Comparison of ENCODE assay signal across 10 cellular contexts in genomic region chr5:176596689-176597416, GRCh38. TPM values are rescaled to one million over a fixed set of nuclear protein-coding genes. Genes with fewer than 3 reads are reported as not detected.
A peak's percentile ranks its signal among the peaks of the same experiment; 100 is the strongest.
DNase-seq lines count a peak whose midpoint lies in the region; ATAC-seq and TF ChIP-seq lines count a peak whose summit lies in the region.
"Had no signal": no experiment of that assay in that cellular context is flagged by ENCODE, and none has a peak within 500 bp of the region (broad histone marks: within the 10 kb centered on the region; RNA-seq: fewer than 3 reads in every experiment).

No MANE protein-coding gene starts in this region.

- DNase-seq in HL-60 (ENCODE audit: low read depth in 1 of 2, low spot score in 1 of 2): peak; percentile 37 to 58
- DNase-seq in activated T-helper 2 cell treated with anti-CD3 and anti-CD28 coated beads, Interferon-gamma antibody, Interleukin-2, Interleukin-4, amounts not matched to agents 10 μg/mL and 5 μg/mL and 100 μg/mL, durations not matched to agents 14 hours and 24 hours and 36 hours (ENCODE audit: low spot score): peak; percentile 52
- peak in 1 of 2 donors; percentile 38 for DNase-seq in heart right ventricle
- DNase-seq in stimulated activated CD4-positive, alpha-beta T cell treated with anti-CD3 and anti-CD28 coated beads, Interleukin-1b, Interleukin-23, amount 100 ng/mL, for 24 hours (ENCODE audit: low read depth in 4 of 4, low spot score in 1 of 4): peak in 3 of 4 experiments; percentile 31 to 53 (median 46)
- no peak for DNase-seq in NCI-H446 treated with DMSO at 0.1 percent for 48 hours (lab: John Stamatoyannopoulos, UW)
- DNase-seq in amygdala (lab: John Stamatoyannopoulos, UW): no peak
- no peak for DNase-seq in DMS 273 treated with DMSO at 0.1 percent for 48 hours (lab: John Stamatoyannopoulos, UW)

- peak overlapping the region; percentile 73 for H3K4me3 Mint-ChIP-seq in activated T-helper 2 cell treated with anti-CD3 and anti-CD28 coated beads, Interferon-gamma antibody, Interleukin-2, Interleukin-4, amounts not matched to agents 10 μg/mL and 5 μg/mL and 100 μg/mL, durations not matched to agents 14 hours and 24 hours and 36 hours (ENCODE audit: low read depth)

- no peak overlapping the region for H3K27ac ChIP-seq in HL-60 (replicated peaks)
- no peak overlapping the region for H3K27ac ChIP-seq in heart right ventricle

- H3K4me1 ChIP-seq in heart right ventricle: peaks cover 0 to 4% (median 0%) of the 10 kb centered on the region in 9 donors

- WGBS in heart right ventricle, 2 donors: 1 to 5% methylated on average over 84 to 98 of the region's 98 CpGs

- no peaks in the 10 kb centered on the region for H3K9me3 Mint-ChIP-seq in activated T-helper 2 cell treated with anti-CD3 and anti-CD28 coated beads, Interferon-gamma antibody, Interleukin-2, Interleukin-4, amounts not matched to agents 10 μg/mL and 5 μg/mL and 100 μg/mL, durations not matched to agents 14 hours and 24 hours and 36 hours

- H3K36me3 Mint-ChIP-seq in activated T-helper 2 cell treated with anti-CD3 and anti-CD28 coated beads, Interferon-gamma antibody, Interleukin-2, Interleukin-4, amounts not matched to agents 10 μg/mL and 5 μg/mL and 100 μg/mL, durations not matched to agents 14 hours and 24 hours and 36 hours (ENCODE audit: low read depth): no peaks in the 10 kb centered on the region

- H3K4me3 ChIP-seq in HL-60 (replicated peaks; ENCODE audit: insufficient read depth, low read length) (peak overlapping the region; percentile 36), heart right ventricle (peak overlapping the region in 9 of 10 donors; percentile 24 to 49 (median 35))

- H3K27ac Mint-ChIP-seq in activated T-helper 2 cell treated with anti-CD3 and anti-CD28 coated beads, Interferon-gamma antibody, Interleukin-2, Interleukin-4, amounts not matched to agents 10 μg/mL and 5 μg/mL and 100 μg/mL, durations not matched to agents 14 hours and 24 hours and 36 hours: no peak overlapping the region

- H3K27me3 ChIP-seq in HL-60 (ENCODE audit: insufficient read depth, poor library complexity, severe bottlenecking) (peaks cover 18% of the 10 kb centered on the region), heart right ventricle (peaks cover 0 to 34% (median 8%) of the 10 kb centered on the region in 7 donors)

- TF ChIP-seq CTCF in GM12874 (IDR thresholded peaks at IDR 0.05; ENCODE audit: insufficient read depth, low read depth, low read length): peak; percentile 31
- peak; percentile 0 for TF ChIP-seq CTCF in HL-60 (IDR thresholded peaks at IDR 0.05; ENCODE audit: insufficient read depth, low read length)
- TF ChIP-seq CTCF in heart right ventricle (IDR thresholded peaks at IDR 0.05): peak in 6 of 9 donors; percentile 8 to 48 (median 32)

- H3K36me3 ChIP-seq in heart right ventricle: no peaks in the 10 kb centered on the region

- peaks cover 4% of the 10 kb centered on the region for H3K27me3 Mint-ChIP-seq in activated T-helper 2 cell treated with anti-CD3 and anti-CD28 coated beads, Interferon-gamma antibody, Interleukin-2, Interleukin-4, amounts not matched to agents 10 μg/mL and 5 μg/mL and 100 μg/mL, durations not matched to agents 14 hours and 24 hours and 36 hours (ENCODE audit: low read depth)

- H3K9me3 ChIP-seq in heart right ventricle: no peaks in the 10 kb centered on the region

- H3K4me1 Mint-ChIP-seq in activated T-helper 2 cell treated with anti-CD3 and anti-CD28 coated beads, Interferon-gamma antibody, Interleukin-2, Interleukin-4, amounts not matched to agents 10 μg/mL and 5 μg/mL and 100 μg/mL, durations not matched to agents 14 hours and 24 hours and 36 hours (ENCODE audit: low read depth): peaks cover 2% of the 10 kb centered on the region

- ATAC-seq in heart right ventricle: peak; percentile 62 to 78 (median 68)
- ATAC-seq: HCT116 had no signal

- intact Hi-C loops in activated T-helper 2 cell treated with anti-CD3 and anti-CD28 coated beads, Interferon-gamma antibody, Interleukin-2, Interleukin-4, amounts not matched to agents 10 μg/mL and 5 μg/mL and 100 μg/mL, durations not matched to agents 14 hours and 24 hours and 36 hours (cut with micrococcal nuclease): loop anchor here (2.0 to 5.0 kb wide), 3 partner anchors 22 to 180 kb away; partner anchors contain the start of gene CLTB
- intact Hi-C loops in heart right ventricle (cut with DNase I): loop anchor here in 1 of 10 donors (10.0 kb wide), 1 partner anchor 182 kb away; the partner anchor contains the start of gene CLTB

RNA-seq across cellular contexts. Expression of gene GPRIN1, which starts 13.1 kb away (rescaled TPM):
- total RNA-seq in activated T-helper 2 cell treated with anti-CD3 and anti-CD28 coated beads, Interferon-gamma antibody, Interleukin-2, Interleukin-4, amounts not matched to agents 10 μg/mL and 5 μg/mL and 100 μg/mL, durations not matched to agents 14 hours and 24 hours and 36 hours: 3.0 and 3.6 TPM in 2 replicates
- total RNA-seq in heart right ventricle: 1 to 10 TPM in 1 of 10 donors, under 1 TPM in 9; 0.06 to 1.0 (median 0.38) TPM
- under 1 TPM; 0.22 to 0.26 TPM for polyA plus RNA-seq in heart right ventricle

RNA-seq across cellular contexts. Expression of gene SNCB, which starts 33.5 kb away (rescaled TPM):
- not detected in 2 replicates for total RNA-seq in activated T-helper 2 cell treated with anti-CD3 and anti-CD28 coated beads, Interferon-gamma antibody, Interleukin-2, Interleukin-4, amounts not matched to agents 10 μg/mL and 5 μg/mL and 100 μg/mL, durations not matched to agents 14 hours and 24 hours and 36 hours
- total RNA-seq in heart right ventricle: under 1 TPM in 2 of 10 donors, not detected in 8; 0.35 to 0.39 TPM
- polyA plus RNA-seq in heart right ventricle: not detected
- total RNA-seq: kidney epithelial cell had no signal

RNA-seq across cellular contexts. Expression of gene EIF4E1B, which starts 33.6 kb away (rescaled TPM):
- total RNA-seq in activated T-helper 2 cell treated with anti-CD3 and anti-CD28 coated beads, Interferon-gamma antibody, Interleukin-2, Interleukin-4, amounts not matched to agents 10 μg/mL and 5 μg/mL and 100 μg/mL, durations not matched to agents 14 hours and 24 hours and 36 hours: not detected in 2 replicates
- total RNA-seq in heart right ventricle: not detected
- not detected for polyA plus RNA-seq in heart right ventricle
- total RNA-seq: kidney epithelial cell had no signal

RNA-seq across cellular contexts. Expression of gene CDHR2, which starts 47.7 kb away (rescaled TPM):
- 0.30 and 0.64 TPM in 2 replicates for total RNA-seq in activated T-helper 2 cell treated with anti-CD3 and anti-CD28 coated beads, Interferon-gamma antibody, Interleukin-2, Interleukin-4, amounts not matched to agents 10 μg/mL and 5 μg/mL and 100 μg/mL, durations not matched to agents 14 hours and 24 hours and 36 hours
- total RNA-seq in heart right ventricle: under 1 TPM in 2 of 10 donors, not detected in 8; 0.19 to 0.22 TPM
- polyA plus RNA-seq in heart right ventricle: under 1 TPM in 1 of 2 donors, not detected in 1; 0.03 TPM

RNA-seq across cellular contexts. Expression of gene TSPAN17, which starts 50.4 kb away (rescaled TPM):
- 32.7 and 33.9 TPM in 2 replicates for total RNA-seq in activated T-helper 2 cell treated with anti-CD3 and anti-CD28 coated beads, Interferon-gamma antibody, Interleukin-2, Interleukin-4, amounts not matched to agents 10 μg/mL and 5 μg/mL and 100 μg/mL, durations not matched to agents 14 hours and 24 hours and 36 hours
- 10 to 100 TPM; 20.8 to 48.3 (median 27.3) TPM for total RNA-seq in heart right ventricle
- polyA plus RNA-seq in heart right ventricle: 10 to 100 TPM; 13.2 to 27.6 TPM

Comparison
In these comparisons a context has a peak if more than half of its experiments do, and no peak if none do; other contexts are left out.
1. DNase-seq: peak in HL-60 (2 of 2), activated T-helper 2 cell treated with anti-CD3 and anti-CD28 coated beads, Interferon-gamma antibody, Interleukin-2, Interleukin-4, amounts not matched to agents 10 μg/mL and 5 μg/mL and 100 μg/mL, durations not matched to agents 14 hours and 24 hours and 36 hours (single experiment) and stimulated activated CD4-positive, alpha-beta T cell treated with anti-CD3 and anti-CD28 coated beads, Interleukin-1b, Interleukin-23, amount 100 ng/mL, for 24 hours (3 of 4); none in NCI-H446 treated with DMSO at 0.1 percent for 48 hours (single experiment), amygdala (0 of 56) and DMS 273 treated with DMSO at 0.1 percent for 48 hours (single experiment).
2. Peak in every context shown above with its lines, with median percentiles within 50 percentile points of each other: CTCF ChIP-seq.